ENCODE assay signal across 1 cellular context in the genomic region with DNA sequence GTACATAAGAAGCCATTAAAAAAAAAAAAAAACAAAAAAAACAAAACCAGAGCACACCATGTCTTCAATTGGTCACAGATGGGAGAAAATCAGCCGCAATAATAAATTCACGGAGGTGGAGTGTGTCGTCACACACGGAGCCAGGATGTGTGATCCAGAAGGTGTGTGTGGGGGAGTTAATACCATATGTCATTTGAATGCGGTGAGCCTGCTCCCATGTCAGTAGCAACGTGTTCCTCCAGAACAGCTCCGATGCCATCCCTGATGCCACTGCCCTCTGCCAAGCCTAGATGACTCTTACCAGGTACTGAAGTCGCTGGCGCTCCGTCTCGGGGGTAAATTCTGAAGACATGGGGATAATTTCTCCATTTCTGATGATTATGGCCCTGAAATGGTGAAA.
TF ChIP-seq lines count a peak whose summit lies in the region.

No MANE protein-coding gene starts in this region.

TF ChIP-seq in IMR-90, 13 proteins besides CTCF, POLR2A, EP300 and RAD21 (continued from another document):
- TF ChIP-seq FOS (IDR thresholded peaks at IDR 0.05; ENCODE audit: low read depth, low read length) (no peak), RCOR1 (IDR thresholded peaks at IDR 0.05; ENCODE audit: insufficient replicate concordance, low read length) (no peak), MAZ (IDR thresholded peaks at IDR 0.05; ENCODE audit: borderline replicate concordance, low read depth, low read length) (no peak)
- TF ChIP-seq, protein P1, sequence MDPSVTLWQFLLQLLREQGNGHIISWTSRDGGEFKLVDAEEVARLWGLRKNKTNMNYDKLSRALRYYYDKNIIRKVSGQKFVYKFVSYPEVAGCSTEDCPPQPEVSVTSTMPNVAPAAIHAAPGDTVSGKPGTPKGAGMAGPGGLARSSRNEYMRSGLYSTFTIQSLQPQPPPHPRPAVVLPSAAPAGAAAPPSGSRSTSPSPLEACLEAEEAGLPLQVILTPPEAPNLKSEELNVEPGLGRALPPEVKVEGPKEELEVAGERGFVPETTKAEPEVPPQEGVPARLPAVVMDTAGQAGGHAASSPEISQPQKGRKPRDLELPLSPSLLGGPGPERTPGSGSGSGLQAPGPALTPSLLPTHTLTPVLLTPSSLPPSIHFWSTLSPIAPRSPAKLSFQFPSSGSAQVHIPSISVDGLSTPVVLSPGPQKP (IDR thresholded peaks at IDR 0.05; ENCODE audit: borderline replicate concordance, low read depth, low read length): no peak
